Comparison of ENCODE assay signal across 1 cellular context in genomic region chr5:87411586-87412416, GRCh38.
TF ChIP-seq lines count a peak whose summit lies in the region.

No MANE protein-coding gene starts in this region.

TF ChIP-seq in HEK293, 187 proteins besides CTCF, POLR2A, EP300 and RAD21 (continued from another document):
- TF ChIP-seq ZNF518A (tag by site-specific recombination; conservative IDR thresholded peaks at IDR 0.05; ENCODE audit: low read depth), result no peak
- TF ChIP-seq ZNF292 (tag by site-specific recombination; IDR thresholded peaks at IDR 0.05; ENCODE audit: borderline replicate concordance, low read depth), result no peak
- TF ChIP-seq ZNF18 (tag by site-specific recombination; IDR thresholded peaks at IDR 0.05), result no peak
- TF ChIP-seq ZNF423 (tag by site-specific recombination; IDR thresholded peaks at IDR 0.05), result no peak
- TF ChIP-seq ZNF629 (tag by site-specific recombination; IDR thresholded peaks at IDR 0.05), result peak; percentile 42; the same call in 1 of the 2 replicates
- TF ChIP-seq, protein P1, sequence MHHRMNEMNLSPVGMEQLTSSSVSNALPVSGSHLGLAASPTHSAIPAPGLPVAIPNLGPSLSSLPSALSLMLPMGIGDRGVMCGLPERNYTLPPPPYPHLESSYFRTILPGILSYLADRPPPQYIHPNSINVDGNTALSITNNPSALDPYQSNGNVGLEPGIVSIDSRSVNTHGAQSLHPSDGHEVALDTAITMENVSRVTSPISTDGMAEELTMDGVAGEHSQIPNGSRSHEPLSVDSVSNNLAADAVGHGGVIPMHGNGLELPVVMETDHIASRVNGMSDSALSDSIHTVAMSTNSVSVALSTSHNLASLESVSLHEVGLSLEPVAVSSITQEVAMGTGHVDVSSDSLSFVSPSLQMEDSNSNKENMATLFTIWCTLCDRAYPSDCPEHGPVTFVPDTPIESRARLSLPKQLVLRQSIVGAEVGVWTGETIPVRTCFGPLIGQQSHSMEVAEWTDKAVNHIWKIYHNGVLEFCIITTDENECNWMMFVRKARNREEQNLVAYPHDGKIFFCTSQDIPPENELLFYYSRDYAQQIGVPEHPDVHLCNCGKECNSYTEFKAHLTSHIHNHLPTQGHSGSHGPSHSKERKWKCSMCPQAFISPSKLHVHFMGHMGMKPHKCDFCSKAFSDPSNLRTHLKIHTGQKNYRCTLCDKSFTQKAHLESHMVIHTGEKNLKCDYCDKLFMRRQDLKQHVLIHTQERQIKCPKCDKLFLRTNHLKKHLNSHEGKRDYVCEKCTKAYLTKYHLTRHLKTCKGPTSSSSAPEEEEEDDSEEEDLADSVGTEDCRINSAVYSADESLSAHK (tag by site-specific recombination; IDR thresholded peaks at IDR 0.05), result no peak
- TF ChIP-seq MEIS1 (CRISPR knock-in tag; IDR thresholded peaks at IDR 0.05; ENCODE audit: borderline replicate concordance), result no peak
- peak; percentile 62; the same call in 1 of the 2 replicates for TF ChIP-seq EGR2 (tag by site-specific recombination; IDR thresholded peaks at IDR 0.05; ENCODE audit: low read depth)
- TF ChIP-seq SP2 (tag by site-specific recombination; IDR thresholded peaks at IDR 0.05), result peak; percentile 57
- TF ChIP-seq ZNF654 (tag by site-specific recombination; IDR thresholded peaks at IDR 0.05; ENCODE audit: low read depth), result no peak
- peak; percentile 78 for TF ChIP-seq ATF2 (tag by site-specific recombination; IDR thresholded peaks at IDR 0.05; ENCODE audit: low read depth)
- TF ChIP-seq ZNF335 (tag by site-specific recombination; conservative IDR thresholded peaks at IDR 0.05), result peak; percentile 49; the same call in 1 of the 2 replicates
- TF ChIP-seq PRDM1 (tag by site-specific recombination; IDR thresholded peaks at IDR 0.05), result 0 out of 2 replicates have a peak, but pooled peaks have one; percentile 27
- TF ChIP-seq ZNF341 (tag by site-specific recombination; IDR thresholded peaks at IDR 0.05; ENCODE audit: low read depth), result 0 out of 2 replicates have a peak, but pooled peaks have one; percentile 54
- no peak; the same call in 1 of the 2 replicates for TF ChIP-seq ZNF501 (tag by site-specific recombination; IDR thresholded peaks at IDR 0.05)
- no peak for TF ChIP-seq ZFP37 (tag by site-specific recombination; IDR thresholded peaks at IDR 0.05)
- 0 out of 2 replicates have a peak, but pooled peaks have one; percentile 23 for TF ChIP-seq TRIM28 (IDR thresholded peaks at IDR 0.05; ENCODE audit: borderline replicate concordance, low read length)
- TF ChIP-seq ZNF76 (tag by site-specific recombination; IDR thresholded peaks at IDR 0.05; ENCODE audit: borderline replicate concordance, low read depth), result peak; percentile 74; the same call in 1 of the 2 replicates
- TF ChIP-seq ZNF398 (tag by site-specific recombination; IDR thresholded peaks at IDR 0.05), result 0 out of 2 replicates have a peak, but pooled peaks have one; percentile 13
- TF ChIP-seq BCL11B (tag by site-specific recombination; IDR thresholded peaks at IDR 0.05; ENCODE audit: low read depth), result no peak; the same call in 1 of the 2 replicates
- TF ChIP-seq ZNF600 (tag by site-specific recombination; IDR thresholded peaks at IDR 0.05), result peak; percentile 80
- TF ChIP-seq ZFHX2 (tag by site-specific recombination; conservative IDR thresholded peaks at IDR 0.05), result 0 out of 2 replicates have a peak, but pooled peaks have one; percentile 32
